1 cellular context compared by ENCODE assay signal in the genomic region with DNA sequence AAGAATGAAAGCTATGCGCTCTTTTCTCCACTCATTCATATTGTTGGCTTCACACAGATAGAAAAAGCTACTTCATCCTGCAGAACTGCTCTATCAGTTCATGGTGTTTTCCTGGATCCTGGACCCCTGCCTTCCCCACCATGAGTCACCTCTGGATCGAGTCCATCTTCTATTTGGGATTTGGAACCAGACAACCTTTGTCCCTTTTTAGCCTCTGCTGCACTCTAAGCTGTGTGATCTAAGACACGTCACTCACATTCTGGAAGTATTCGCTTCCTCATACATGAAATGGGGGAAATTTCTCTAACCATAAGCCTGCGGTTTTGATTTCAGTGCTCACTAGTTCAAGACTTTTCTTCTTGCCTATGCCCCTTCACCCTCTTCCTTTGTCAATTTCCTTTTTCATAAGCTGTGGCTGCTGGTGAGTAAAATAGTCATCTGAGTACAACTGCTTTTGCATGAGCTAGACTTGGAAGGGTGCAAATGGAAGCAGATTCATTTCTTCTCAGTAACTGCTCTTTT.
TF ChIP-seq lines count a peak whose summit lies in the region.

No MANE protein-coding gene starts in this region.

TF ChIP-seq in GM23338, 12 proteins besides CTCF, POLR2A, EP300 and RAD21 (continued from another document):
- no peak for TF ChIP-seq ZNF462 (CRISPR knock-in tag; IDR thresholded peaks at IDR 0.05)
- no peak for TF ChIP-seq ZNF114 (CRISPR knock-in tag; IDR thresholded peaks at IDR 0.05)
